ENCODE assay signal across 18 cellular contexts in the genomic region with DNA sequence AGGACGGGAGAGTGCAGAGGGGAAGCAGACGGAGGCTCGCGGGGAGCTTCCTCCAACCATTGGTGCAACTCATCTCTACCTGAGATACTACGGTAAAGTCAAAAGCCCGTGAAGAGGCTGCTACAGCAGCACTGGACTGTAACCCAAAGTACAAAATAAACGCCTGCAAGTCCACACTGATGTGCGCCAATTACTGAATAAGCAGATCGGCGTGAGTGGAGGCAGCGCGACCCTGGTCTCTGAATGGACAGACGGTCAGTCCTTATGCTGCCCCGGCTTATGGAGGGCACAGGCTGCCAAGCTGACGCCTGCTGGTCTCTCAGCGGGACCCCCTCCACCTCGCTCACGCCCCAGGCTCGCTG. TPM values are rescaled to one million over a fixed set of nuclear protein-coding genes. Genes with fewer than 3 reads are reported as not detected.
DNase-seq lines count a peak whose midpoint lies in the region; ATAC-seq, FAIRE-seq and TF ChIP-seq lines count a peak whose summit lies in the region.
"Had no signal": no experiment of that assay in that cellular context is flagged by ENCODE, and none has a peak within 500 bp of the region (broad histone marks: within the 10 kb centered on the region; RNA-seq: fewer than 3 reads in every experiment).

No MANE protein-coding gene starts in this region.

- WGBS in pancreas, 2 donors: 86 to 89% methylated on average over 19 of the region's 19 CpGs
- 74 to 95% (median 85%) methylated on average over 12 to 19 of the region's 19 CpGs for WGBS in stomach, 5 donors

- peak overlapping the region; percentile 46 for H3K4me2 ChIP-seq in BLaER1
- no peak overlapping the region for H3K4me2 ChIP-seq in GM23338
- H3K4me2 ChIP-seq: A549 had no signal

- TF ChIP-seq POLR2A in stomach (IDR thresholded peaks at IDR 0.05): no peak

- H3K4me3 Mint-ChIP-seq in GM23338: no peak overlapping the region
- H3K4me3 Mint-ChIP-seq: CD8-positive, alpha-beta memory T cell had no signal

- H2AFZ ChIP-seq in GM23338: no peak overlapping the region

- H3K4me3 ChIP-seq in BLaER1 (no peak overlapping the region), GM23338 (no peak overlapping the region), pancreas (no peak overlapping the region), stomach (no peak overlapping the region)
- H3K4me3 ChIP-seq: A549, K562 had no signal

- H3K36me3 ChIP-seq in BLaER1 (peaks cover 28% of the 10 kb centered on the region), GM23338 (ENCODE audit: insufficient read depth) (no peaks in the 10 kb centered on the region), pancreas (no peaks in the 10 kb centered on the region), stomach (peaks cover 3 to 55% (median 41%) of the 10 kb centered on the region in 4 donors)

- H3K27ac ChIP-seq in BLaER1: peak overlapping the region; percentile 55
- no peak overlapping the region for H3K27ac ChIP-seq in GM23338 (ENCODE audit: low read depth)
- H3K27ac ChIP-seq in pancreas: peak overlapping the region in 3 of 4 donors; percentile 44 to 83 (median 71)
- peak overlapping the region in 2 of 5 donors; percentile 11 to 26 for H3K27ac ChIP-seq in stomach
- H3K27ac ChIP-seq: A549 had no signal

- peaks cover 13% of the 10 kb centered on the region for H3K9me3 ChIP-seq in BLaER1
- no peaks in the 10 kb centered on the region for H3K9me3 ChIP-seq in pancreas
- peaks cover 0 to 3% (median 2%) of the 10 kb centered on the region in 4 donors for H3K9me3 ChIP-seq in stomach
- H3K9me3 ChIP-seq: A549 had no signal

- no peaks in the 10 kb centered on the region for H3K9me2 ChIP-seq in GM23338 (ENCODE audit: insufficient read depth)

- H3K4me1 Mint-ChIP-seq in GM23338: no peaks in the 10 kb centered on the region; the same call in 2 of the 3 replicates

- H3K27ac Mint-ChIP-seq in GM23338: peak overlapping the region; percentile 46; the same call in 1 of the 2 replicates

- H3K27me3 ChIP-seq in BLaER1 (no peaks in the 10 kb centered on the region), GM23338 (ENCODE audit: insufficient read depth) (no peaks in the 10 kb centered on the region), pancreas (no peaks in the 10 kb centered on the region), stomach (no peaks in the 10 kb centered on the region)

- no peaks in the 10 kb centered on the region for H3K79me2 ChIP-seq in GM23338 (replicated peaks; ENCODE audit: insufficient read depth)

- TF ChIP-seq CTCF in GM23338 (conservative IDR thresholded peaks at IDR 0.05; ENCODE audit: low read depth in 2 of 2) (no peak), pancreas (IDR thresholded peaks at IDR 0.05) (no peak), stomach (IDR thresholded peaks at IDR 0.05) (no peak)

- intact Hi-C loops in pancreas (cut with DNase I): no loop called here
- intact Hi-C loops in stomach (cut with DNase I; ENCODE audit: low total_unique reads): no loop called here

- peaks cover 4% of the 10 kb centered on the region for H3K27me3 Mint-ChIP-seq in GM23338 (ENCODE audit: insufficient read depth, low read depth, poor library complexity)
- H3K27me3 Mint-ChIP-seq: CD8-positive, alpha-beta memory T cell had no signal

- no peak for TF ChIP-seq EP300 in stomach (IDR thresholded peaks at IDR 0.05)

- H3K4me1 ChIP-seq in BLaER1 (peaks cover 45% of the 10 kb centered on the region), GM23338 (ENCODE audit: insufficient read depth) (no peaks in the 10 kb centered on the region), pancreas (peaks cover 0 to 4% (median 0%) of the 10 kb centered on the region in 3 donors), stomach (peaks cover 4 to 18% (median 12%) of the 10 kb centered on the region in 4 donors)
- H3K4me1 ChIP-seq: A549 had no signal

- ATAC-seq in GM23338: no peak
- ATAC-seq in pancreas: peak in 2 of 4 donors; percentile 11 to 14
- no peak for ATAC-seq in GM21528 (IDR thresholded peaks at IDR 0.05; ENCODE audit: low FRiP score, unreplicated experiment)
- ATAC-seq: A549, K562, PC-3 had no signal

- no peaks in the 10 kb centered on the region for H3K36me3 Mint-ChIP-seq in GM23338 (ENCODE audit: low read depth)

- no peaks in the 10 kb centered on the region for H3F3A ChIP-seq in GM23338 (replicated peaks; ENCODE audit: low read depth)

- FAIRE-seq in pancreas (lab: Jason Lieb, UNC): no peak
- FAIRE-seq: A549, D721Med, G401.6, K562 had no signal

- no peak overlapping the region; the same call in 1 of the 2 replicates for H3K9ac ChIP-seq in BLaER1

- DNase-seq in GM23338 (ENCODE audit: low spot score) (no peak), cerebellar cortex (ENCODE audit: low spot score) (peak; percentile 41), pancreas (no peak), putamen (ENCODE audit: low spot score) (no peak), stomach (no peak), iPS-NIHi7 (ENCODE audit: extremely low spot score) (no peak)
- DNase-seq: CD8-positive, alpha-beta memory T cell; NCI-H1694 treated with DMSO at 0.1 percent for 48 hours; NCI-H510A; NCI-H82; PC-3; RPMI8226 had no signal

- H3K9me3 Mint-ChIP-seq in GM23338: no peaks in the 10 kb centered on the region
- H3K9me3 Mint-ChIP-seq: CD8-positive, alpha-beta memory T cell had no signal

- H4K20me1 ChIP-seq in BLaER1 (peaks cover 9% of the 10 kb centered on the region; the same call in 1 of the 2 replicates), GM23338 (replicated peaks; ENCODE audit: insufficient read depth) (no peaks in the 10 kb centered on the region)

TF ChIP-seq in GM23338, 12 proteins besides CTCF, POLR2A, EP300 and RAD21:
- TF ChIP-seq, protein P1, sequence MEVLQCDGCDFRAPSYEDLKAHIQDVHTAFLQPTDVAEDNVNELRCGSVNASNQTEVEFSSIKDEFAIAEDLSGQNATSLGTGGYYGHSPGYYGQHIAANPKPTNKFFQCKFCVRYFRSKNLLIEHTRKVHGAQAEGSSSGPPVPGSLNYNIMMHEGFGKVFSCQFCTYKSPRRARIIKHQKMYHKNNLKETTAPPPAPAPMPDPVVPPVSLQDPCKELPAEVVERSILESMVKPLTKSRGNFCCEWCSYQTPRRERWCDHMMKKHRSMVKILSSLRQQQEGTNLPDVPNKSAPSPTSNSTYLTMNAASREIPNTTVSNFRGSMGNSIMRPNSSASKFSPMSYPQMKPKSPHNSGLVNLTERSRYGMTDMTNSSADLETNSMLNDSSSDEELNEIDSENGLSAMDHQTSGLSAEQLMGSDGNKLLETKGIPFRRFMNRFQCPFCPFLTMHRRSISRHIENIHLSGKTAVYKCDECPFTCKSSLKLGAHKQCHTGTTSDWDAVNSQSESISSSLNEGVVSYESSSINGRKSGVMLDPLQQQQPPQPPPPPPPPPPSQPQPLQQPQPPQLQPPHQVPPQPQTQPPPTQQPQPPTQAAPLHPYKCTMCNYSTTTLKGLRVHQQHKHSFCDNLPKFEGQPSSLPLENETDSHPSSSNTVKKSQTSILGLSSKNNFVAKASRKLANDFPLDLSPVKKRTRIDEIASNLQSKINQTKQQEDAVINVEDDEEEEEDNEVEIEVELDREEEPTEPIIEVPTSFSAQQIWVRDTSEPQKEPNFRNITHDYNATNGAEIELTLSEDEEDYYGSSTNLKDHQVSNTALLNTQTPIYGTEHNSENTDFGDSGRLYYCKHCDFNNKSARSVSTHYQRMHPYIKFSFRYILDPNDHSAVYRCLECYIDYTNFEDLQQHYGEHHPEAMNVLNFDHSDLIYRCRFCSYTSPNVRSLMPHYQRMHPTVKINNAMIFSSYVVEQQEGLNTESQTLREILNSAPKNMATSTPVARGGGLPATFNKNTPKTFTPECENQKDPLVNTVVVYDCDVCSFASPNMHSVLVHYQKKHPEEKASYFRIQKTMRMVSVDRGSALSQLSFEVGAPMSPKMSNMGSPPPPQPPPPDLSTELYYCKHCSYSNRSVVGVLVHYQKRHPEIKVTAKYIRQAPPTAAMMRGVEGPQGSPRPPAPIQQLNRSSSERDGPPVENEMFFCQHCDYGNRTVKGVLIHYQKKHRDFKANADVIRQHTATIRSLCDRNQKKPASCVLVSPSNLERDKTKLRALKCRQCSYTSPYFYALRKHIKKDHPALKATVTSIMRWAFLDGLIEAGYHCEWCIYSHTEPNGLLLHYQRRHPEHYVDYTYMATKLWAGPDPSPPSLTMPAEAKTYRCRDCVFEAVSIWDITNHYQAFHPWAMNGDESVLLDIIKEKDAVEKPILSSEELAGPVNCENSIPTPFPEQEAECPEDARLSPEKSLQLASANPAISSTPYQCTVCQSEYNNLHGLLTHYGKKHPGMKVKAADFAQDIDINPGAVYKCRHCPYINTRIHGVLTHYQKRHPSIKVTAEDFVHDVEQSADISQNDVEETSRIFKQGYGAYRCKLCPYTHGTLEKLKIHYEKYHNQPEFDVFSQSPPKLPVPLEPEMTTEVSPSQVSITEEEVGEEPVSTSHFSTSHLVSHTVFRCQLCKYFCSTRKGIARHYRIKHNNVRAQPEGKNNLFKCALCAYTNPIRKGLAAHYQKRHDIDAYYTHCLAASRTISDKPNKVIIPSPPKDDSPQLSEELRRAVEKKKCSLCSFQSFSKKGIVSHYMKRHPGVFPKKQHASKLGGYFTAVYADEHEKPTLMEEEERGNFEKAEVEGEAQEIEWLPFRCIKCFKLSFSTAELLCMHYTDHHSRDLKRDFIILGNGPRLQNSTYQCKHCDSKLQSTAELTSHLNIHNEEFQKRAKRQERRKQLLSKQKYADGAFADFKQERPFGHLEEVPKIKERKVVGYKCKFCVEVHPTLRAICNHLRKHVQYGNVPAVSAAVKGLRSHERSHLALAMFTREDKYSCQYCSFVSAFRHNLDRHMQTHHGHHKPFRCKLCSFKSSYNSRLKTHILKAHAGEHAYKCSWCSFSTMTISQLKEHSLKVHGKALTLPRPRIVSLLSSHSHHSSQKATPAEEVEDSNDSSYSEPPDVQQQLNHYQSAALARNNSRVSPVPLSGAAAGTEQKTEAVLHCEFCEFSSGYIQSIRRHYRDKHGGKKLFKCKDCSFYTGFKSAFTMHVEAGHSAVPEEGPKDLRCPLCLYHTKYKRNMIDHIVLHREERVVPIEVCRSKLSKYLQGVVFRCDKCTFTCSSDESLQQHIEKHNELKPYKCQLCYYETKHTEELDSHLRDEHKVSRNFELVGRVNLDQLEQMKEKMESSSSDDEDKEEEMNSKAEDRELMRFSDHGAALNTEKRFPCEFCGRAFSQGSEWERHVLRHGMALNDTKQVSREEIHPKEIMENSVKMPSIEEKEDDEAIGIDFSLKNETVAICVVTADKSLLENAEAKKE (CRISPR knock-in tag; IDR thresholded peaks at IDR 0.05): no peak

RNA-seq across cellular contexts. Expression of a gene that starts 58.5 kb away (rescaled TPM):
- total RNA-seq in GM23338 (2014; rRNA removed; shearing (Covaris generic)): 2.9 and 10.1 TPM in 2 replicates
- polyA plus RNA-seq in GM23338 (2016; fragmentation: Nextera tagmentation; extraction: Ambion mirVana): 3.6 and 4.2 TPM in 2 replicates
- 10 to 100 TPM in 4 of 6 donors, 1 to 10 TPM in 2; 9.3 to 17.6 (median 15.4) TPM for total RNA-seq in pancreas
- 10 to 100 TPM; 48.3 to 64.6 TPM for polyA plus RNA-seq in pancreas
- total RNA-seq in stomach: 100 to 1,000 TPM in 1 of 5 donors, 10 to 100 TPM in 3, 1 to 10 TPM in 1; 7.6 to 121 (median 13.0) TPM
- 10 to 100 TPM; 15.3 to 25.5 (median 16.3) TPM for polyA plus RNA-seq in stomach
